In genomic region chr16:8751481-8752311, GRCh38 we compare ENCODE assay signal across 13 cellular contexts. TPM values are rescaled to one million over a fixed set of nuclear protein-coding genes. Genes with fewer than 3 reads are reported as not detected.
A peak's percentile ranks its signal among the peaks of the same experiment; 100 is the strongest.
DNase-seq lines count a peak whose midpoint lies in the region; ATAC-seq, FAIRE-seq and TF ChIP-seq lines count a peak whose summit lies in the region.
"Had no signal": no experiment of that assay in that cellular context is flagged by ENCODE, and none has a peak within 500 bp of the region (broad histone marks: within the 10 kb centered on the region; RNA-seq: fewer than 3 reads in every experiment).

No MANE protein-coding gene starts in this region.

- no peak overlapping the region for H2AFZ ChIP-seq in keratinocyte (ENCODE audit: control insufficient read depth, low read length)

- H3K9ac ChIP-seq in keratinocyte (ENCODE audit: control insufficient read depth, extremely low read depth, insufficient read depth, low read length), result no peak overlapping the region

- H3K36me3 ChIP-seq in keratinocyte (ENCODE audit: control insufficient read depth in 2 of 2, extremely low read depth in 1 of 2, insufficient read depth in 2 of 2, low read length in 2 of 2) (peaks cover 0 to 3% of the 10 kb centered on the region in 2 experiments), tibial nerve (peaks cover 0 to 57% (median 0%) of the 10 kb centered on the region in 3 donors)
- H3K36me3 ChIP-seq: HAP-1 had no signal

- H3K79me2 ChIP-seq in keratinocyte (ENCODE audit: control insufficient read depth, insufficient read depth, low read length), result no peaks in the 10 kb centered on the region

- WGBS in tibial nerve, 2 donors, result 70 to 81% methylated on average over 14 of the region's 14 CpGs

- H3K27me3 ChIP-seq in keratinocyte (ENCODE audit: control insufficient read depth, extremely low read depth, insufficient read depth, low read length) (no peaks in the 10 kb centered on the region), tibial nerve (no peaks in the 10 kb centered on the region)

- no peaks in the 10 kb centered on the region for H3K9me1 ChIP-seq in keratinocyte (ENCODE audit: control insufficient read depth, extremely low read depth, insufficient read depth, low read length)

- no peak for TF ChIP-seq EP300 in tibial nerve (IDR thresholded peaks at IDR 0.05)

- peak overlapping the region; percentile 17 for H3K4me2 ChIP-seq in keratinocyte (ENCODE audit: control insufficient read depth, extremely low read depth, insufficient read depth, low read depth, low read length)

- DNase-seq in ACHN, result peak; percentile 86
- peak; percentile 60 for DNase-seq in HPDE6-E6E7 (ENCODE audit: extremely low spot score)
- peak; percentile 26 for DNase-seq in keratinocyte (ENCODE audit: low read depth, low spot score)
- DNase-seq in tibial nerve (ENCODE audit: low spot score in 2 of 2), result no peak
- no peak for DNase-seq in GM19239 (ENCODE audit: insufficient read length, low spot score)
- DNase-seq in substantia nigra (lab: John Stamatoyannopoulos, UW), result no peak
- DNase-seq: activated T-cell treated with anti-CD3 and anti-CD28 coated beads, Interleukin-2, amount 50 U/mL, for 1 hour; CD4-positive, alpha-beta memory T cell; NCI-H510A treated with DMSO at 0.1 percent for 48 hours had no signal

- no peak for ATAC-seq in GM21717 (IDR thresholded peaks at IDR 0.05; ENCODE audit: unreplicated experiment)

- no peak for TF ChIP-seq CTCF in brain (conservative IDR thresholded peaks at IDR 0.05)
- no peak for TF ChIP-seq CTCF in keratinocyte (optimal IDR thresholded peaks at IDR 0.05 in 1 of 3, IDR thresholded peaks at IDR 0.05 in 1 of 3, conservative IDR thresholded peaks at IDR 0.05 in 1 of 3; ENCODE audit: extremely low read depth in 1 of 3, insufficient read depth in 2 of 3, low read length in 3 of 3)
- TF ChIP-seq CTCF in tibial nerve (IDR thresholded peaks at IDR 0.05), result no peak

- FAIRE-seq in keratinocyte (lab: Jason Lieb, UNC), result peak; percentile 79
- FAIRE-seq in GM19239 (lab: Jason Lieb, UNC), result no peak

- H3K9me3 ChIP-seq in keratinocyte (ENCODE audit: control insufficient read depth, low read depth, low read length) (no peaks in the 10 kb centered on the region), tibial nerve (no peaks in the 10 kb centered on the region)
- H3K9me3 ChIP-seq: HAP-1 had no signal

- H3K27ac Mint-ChIP-seq in brain, result peak overlapping the region in 4 of 5 experiments; percentile 40 to 65 (median 46)
- H3K27ac Mint-ChIP-seq: dendritic cell treated with granulocyte-macrophage colony-stimulating factor and Interleukin-4, amounts not matched to agents 40 ng/mL and 50 ng/mL, for 4 days had no signal

- H3K27ac ChIP-seq in keratinocyte (ENCODE audit: control insufficient read depth, insufficient read depth, low read length), result peak overlapping the region; percentile 9
- H3K27ac ChIP-seq in tibial nerve, result no peak overlapping the region
- H3K27ac ChIP-seq in substantia nigra (ENCODE audit: low read depth, low read length, poor library complexity, severe bottlenecking), result no peak overlapping the region

- H3K4me3 ChIP-seq in keratinocyte (ENCODE audit: control insufficient read depth in 2 of 3, extremely low read depth in 1 of 3, insufficient read depth in 2 of 3, low read depth in 1 of 3, low read length in 3 of 3), result no peak overlapping the region
- no peak overlapping the region for H3K4me3 ChIP-seq in tibial nerve
- H3K4me3 ChIP-seq: HAP-1 had no signal

- H3K27me3 Mint-ChIP-seq in brain, result peaks cover 3% of the 10 kb centered on the region
- H3K27me3 Mint-ChIP-seq: CD4-positive, alpha-beta memory T cell; dendritic cell treated with granulocyte-macrophage colony-stimulating factor and Interleukin-4, amounts not matched to agents 40 ng/mL and 50 ng/mL, for 4 days had no signal

- H3K4me1 ChIP-seq in keratinocyte (ENCODE audit: control insufficient read depth, extremely low read depth, insufficient read depth, low read length) (peaks cover 12% of the 10 kb centered on the region), tibial nerve (no peaks in the 10 kb centered on the region)
- H3K4me1 ChIP-seq: HAP-1 had no signal

- in situ Hi-C loops in ACHN (cut with HindIII; ENCODE audit: low pct_ligation_motif_present, low pct_unique_long_range_greater_than_20kb, low sequenced_read_pairs), result no loop called here

- peaks cover 79% of the 10 kb centered on the region for H3K36me3 Mint-ChIP-seq in brain

- dilution Hi-C loops in keratinocyte (cut with MboI; ENCODE audit: extremely low pct_ligation_motif_present, low sequenced_read_pairs), result no loop called here

- no peaks in the 10 kb centered on the region for H4K20me1 ChIP-seq in keratinocyte (ENCODE audit: control insufficient read depth, extremely low read depth, insufficient read depth, low read length)

- peaks cover 7% of the 10 kb centered on the region for H3K4me1 Mint-ChIP-seq in brain
- H3K4me1 Mint-ChIP-seq: CD4-positive, alpha-beta memory T cell had no signal

- TF ChIP-seq POLR2A in tibial nerve (IDR thresholded peaks at IDR 0.05), result no peak

- H3K9me3 Mint-ChIP-seq in brain, result peaks cover 0 to 2% (median 0%) of the 10 kb centered on the region in 5 experiments
- H3K9me3 Mint-ChIP-seq: CD4-positive, alpha-beta memory T cell had no signal

- no peak overlapping the region for H3K4me3 Mint-ChIP-seq in brain
- H3K4me3 Mint-ChIP-seq: CD4-positive, alpha-beta memory T cell; dendritic cell treated with granulocyte-macrophage colony-stimulating factor and Interleukin-4, amounts not matched to agents 40 ng/mL and 50 ng/mL, for 4 days had no signal

RNA-seq across cellular contexts. Expression of gene TMEM186, which starts 45.7 kb away (rescaled TPM):
- polyA plus RNA-seq in brain (ENCODE audit: insufficient read depth, low read depth, low replicate concordance) (12.4 TPM), keratinocyte (7.8 to 9.8 TPM (median 8.1 TPM) in 3 replicates)
- polyA plus RNA-seq in keratinocyte (2011; ENCODE audit: low read depth), result 6.5 TPM
- 6.0 and 7.3 TPM in 2 replicates for polyA plus RNA-seq in keratinocyte (2011; cell fraction: cytosol; rRNA removed)
- polyA plus RNA-seq in keratinocyte (2011; cell fraction: nucleus; rRNA removed), result 11.9 and 14.2 TPM in 2 replicates
- 8.5 and 13.3 TPM in 2 replicates for polyA plus RNA-seq in keratinocyte (2012; ENCODE audit: low replicate concordance)
- 2.4 to 5.2 TPM (median 2.8 TPM) in 3 replicates for polyA minus RNA-seq in keratinocyte
- polyA minus RNA-seq in keratinocyte (2011; cell fraction: cytosol; rRNA and poly(A)+ RNA removed), result 1.3 TPM
- 1.8 and 1.9 TPM in 2 replicates for polyA minus RNA-seq in keratinocyte (2011; cell fraction: nucleus; rRNA and poly(A)+ RNA removed)
- total RNA-seq in tibial nerve, result 1 to 10 TPM; 5.7 to 9.6 (median 7.2) TPM

RNA-seq across cellular contexts. Expression of gene PMM2, which starts 45.9 kb away (rescaled TPM):
- polyA plus RNA-seq in brain (ENCODE audit: insufficient read depth, low read depth, low replicate concordance) (4.8 TPM), keratinocyte (30.2 to 48.6 TPM (median 38.6 TPM) in 3 replicates)
- 84.5 TPM for polyA plus RNA-seq in keratinocyte (2011; ENCODE audit: low read depth)
- 28.6 and 29.3 TPM in 2 replicates for polyA plus RNA-seq in keratinocyte (2011; cell fraction: cytosol; rRNA removed)
- polyA plus RNA-seq in keratinocyte (2011; cell fraction: nucleus; rRNA removed), result 45.1 and 48.1 TPM in 2 replicates
- polyA plus RNA-seq in keratinocyte (2012; ENCODE audit: low replicate concordance), result 25.7 and 49.3 TPM in 2 replicates
- polyA minus RNA-seq in keratinocyte, result 10.7 to 20.5 TPM (median 17.0 TPM) in 3 replicates
- 17.3 TPM for polyA minus RNA-seq in keratinocyte (2011; cell fraction: cytosol; rRNA and poly(A)+ RNA removed)
- 13.1 and 27.4 TPM in 2 replicates for polyA minus RNA-seq in keratinocyte (2011; cell fraction: nucleus; rRNA and poly(A)+ RNA removed)
- total RNA-seq in tibial nerve, result 10 to 100 TPM; 37.6 to 73.8 (median 52.7) TPM

Comparison
In these comparisons a context has a peak if more than half of its experiments do, and no peak if none do; other contexts are left out.
1. DNase-seq: peak in ACHN (single experiment), HPDE6-E6E7 (single experiment) and keratinocyte (single experiment); none in tibial nerve (0 of 2), GM19239 (single experiment) and substantia nigra (0 of 49).